Comparison of ENCODE assay signal across 19 cellular contexts in the genomic region with DNA sequence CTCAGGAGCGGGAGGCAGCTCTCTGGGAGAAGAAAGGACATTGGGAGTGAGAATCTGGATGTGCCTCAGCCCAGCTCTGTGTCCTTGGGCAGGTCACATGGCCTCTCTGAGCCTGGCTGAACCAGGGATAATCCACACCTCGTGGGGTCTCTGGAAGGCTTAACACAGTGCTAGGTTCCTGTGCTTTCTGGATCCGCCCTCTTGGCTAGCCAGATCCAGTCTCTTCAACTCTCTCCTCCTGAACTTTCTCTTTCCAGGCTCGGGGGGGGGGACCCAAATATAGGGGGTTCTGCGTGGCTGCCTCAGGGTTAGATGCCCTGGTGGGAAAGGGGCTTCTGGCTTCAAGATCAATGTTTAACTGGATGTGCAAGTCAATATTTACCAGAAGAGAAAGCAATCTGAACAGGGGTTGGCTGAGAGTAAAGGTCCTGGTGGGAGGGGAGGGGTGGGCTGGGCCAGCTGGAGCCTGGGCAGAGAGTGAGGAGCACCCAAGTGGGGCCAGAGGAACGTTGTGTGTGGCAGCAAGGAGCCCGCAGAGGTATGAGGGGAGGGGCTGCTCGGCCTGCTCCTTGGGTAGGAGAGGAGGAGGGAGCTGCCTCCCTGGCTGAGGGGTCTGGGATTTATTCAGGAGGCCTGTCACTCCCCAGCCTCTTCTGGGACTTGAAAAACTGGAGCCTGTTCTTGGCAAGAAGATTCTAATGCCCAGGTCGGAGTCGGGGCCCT. TPM values are rescaled to one million over a fixed set of nuclear protein-coding genes. Genes with fewer than 3 reads are reported as not detected.
A peak's percentile ranks its signal among the peaks of the same experiment; 100 is the strongest.
DNase-seq lines count a peak whose midpoint lies in the region; ATAC-seq and TF ChIP-seq lines count a peak whose summit lies in the region.
"Had no signal": no experiment of that assay in that cellular context is flagged by ENCODE, and none has a peak within 500 bp of the region (broad histone marks: within the 10 kb centered on the region; RNA-seq: fewer than 3 reads in every experiment).

A gene (plus strand): TSS at position 501 of the 723 bp plus-strand sequence. CDS start 2,125 bp downstream, outside the sequence.

- H3K27me3 ChIP-seq in cardiac muscle cell (no peaks in the 10 kb centered on the region), left ventricle myocardium inferior (ENCODE audit: low read depth) (no peaks in the 10 kb centered on the region), vagina (no peaks in the 10 kb centered on the region)
- H3K27me3 ChIP-seq: spleen had no signal

- H3K36me3 Mint-ChIP-seq in nephron (ENCODE audit: low read depth) (peaks cover 4% of the 10 kb centered on the region), HFFc6 (ENCODE audit: low read depth) (0 out of 2 replicates have a peak, but pooled peaks cover 7% of the 10 kb centered on the region)

- H3K4me3 Mint-ChIP-seq in nephron (peak within 1 kb of the TSS in 2 of 3 experiments; percentile 31 to 65), HFFc6 (no peak within 1 kb of the TSS)
- H3K4me3 Mint-ChIP-seq: CD8-positive, alpha-beta memory T cell; GM23338; T-helper 17 cell had no signal

- TF ChIP-seq CTCF in cardiac muscle cell (IDR thresholded peaks at IDR 0.05; ENCODE audit: low read depth, low read length): no peak
- TF ChIP-seq CTCF in left ventricle myocardium inferior (IDR thresholded peaks at IDR 0.05; ENCODE audit: borderline replicate concordance): no peak
- no peak for TF ChIP-seq CTCF in nephron (IDR thresholded peaks at IDR 0.05; ENCODE audit: unreplicated experiment in 3 of 3)
- TF ChIP-seq CTCF in vagina (IDR thresholded peaks at IDR 0.05): no peak
- TF ChIP-seq CTCF in HFFc6 (IDR thresholded peaks at IDR 0.05): no peak

- no peak for TF ChIP-seq POLR2A in vagina (IDR thresholded peaks at IDR 0.05)

- H3K4me3 ChIP-seq in cardiac muscle cell: no peak within 1 kb of the TSS
- no peak within 1 kb of the TSS for H3K4me3 ChIP-seq in left ventricle myocardium inferior
- no peak within 1 kb of the TSS for H3K4me3 ChIP-seq in vagina
- H3K4me3 ChIP-seq: GM23338, spleen had no signal

- no peaks in the 10 kb centered on the region for H3K9me3 Mint-ChIP-seq in nephron
- 0 out of 2 replicates have a peak, but pooled peaks cover 4% of the 10 kb centered on the region for H3K9me3 Mint-ChIP-seq in HFFc6
- H3K9me3 Mint-ChIP-seq: CD8-positive, alpha-beta memory T cell had no signal

- H3K4me1 ChIP-seq in cardiac muscle cell (ENCODE audit: low read depth) (no peaks in the 10 kb centered on the region), left ventricle myocardium inferior (peaks cover 16% of the 10 kb centered on the region), vagina (peaks cover 20% of the 10 kb centered on the region)

- DNase-seq in cardiac muscle cell (ENCODE audit: low read depth in 1 of 2, low spot score in 1 of 2) (no peak), left ventricle myocardium inferior (no peak), iPS-NIHi11 (ENCODE audit: low spot score) (peak; percentile 18), vagina (ENCODE audit: extremely low spot score in 2 of 2) (no peak), HFFc6 (no peak)
- DNase-seq in stimulated activated CD4-positive, alpha-beta T cell treated with anti-CD3 and anti-CD28 coated beads, Interleukin-4, amount 100 ng/mL, for 24 hours: no peak
- DNase-seq: activated CD8-positive, alpha-beta memory T cell treated with anti-CD3 and anti-CD28 coated beads, Interleukin-2, amount 50 U/mL, for 48 hours; CD8-positive, alpha-beta memory T cell; cortex of kidney; EL; glutamatergic neuron; NCI-H1436; SHP77 treated with DMSO at 0.1 percent for 48 hours; spleen; stimulated activated naive CD4-positive, alpha-beta T cell treated with Interleukin-2 at 50 U/mL for 16 hours; T-helper 17 cell had no signal

- H3K27ac ChIP-seq in cardiac muscle cell (peak within 1 kb of the TSS; percentile 34), left ventricle myocardium inferior (replicated peaks) (no peak within 1 kb of the TSS), vagina (no peak within 1 kb of the TSS)

- peaks cover 12% of the 10 kb centered on the region for H3K4me1 Mint-ChIP-seq in nephron
- H3K4me1 Mint-ChIP-seq in HFFc6 (ENCODE audit: low read depth): no peaks in the 10 kb centered on the region
- H3K4me1 Mint-ChIP-seq: CD8-positive, alpha-beta memory T cell; T-helper 17 cell had no signal

- H3K27me3 Mint-ChIP-seq in nephron (ENCODE audit: low read depth) (no peaks in the 10 kb centered on the region), HFFc6 (ENCODE audit: insufficient read depth) (peaks cover 5% of the 10 kb centered on the region)
- H3K27me3 Mint-ChIP-seq: CD8-positive, alpha-beta memory T cell; T-helper 17 cell had no signal

- intact Hi-C loops in left ventricle myocardium inferior (cut with micrococcal nuclease) (no loop called here), vagina (cut with DNase I) (no loop called here)

- H3K27ac Mint-ChIP-seq in nephron (peak within 1 kb of the TSS; percentile 82 to 93 (median 93)), HFFc6 (no peak within 1 kb of the TSS)
- H3K27ac Mint-ChIP-seq: GM23338, T-helper 17 cell had no signal

- H3K36me3 ChIP-seq in cardiac muscle cell (no peaks in the 10 kb centered on the region), left ventricle myocardium inferior (peaks cover 8% of the 10 kb centered on the region), vagina (peaks cover 0 to 8% of the 10 kb centered on the region in 2 donors)

- no peak for ATAC-seq in HG03108 (IDR thresholded peaks at IDR 0.05; ENCODE audit: unreplicated experiment)
- ATAC-seq: GM23338, T-helper 17 cell had no signal

- no peaks in the 10 kb centered on the region for H3K9me3 ChIP-seq in cardiac muscle cell (ENCODE audit: low read depth)
- H3K9me3 ChIP-seq in left ventricle myocardium inferior (replicated peaks): no peaks in the 10 kb centered on the region
- no peaks in the 10 kb centered on the region for H3K9me3 ChIP-seq in vagina
- H3K9me3 ChIP-seq: spleen had no signal

RNA-seq across cellular contexts. Expression of the gene that starts here (rescaled TPM):
- 2.2 TPM in 1 of 2 replicates, not detected in the other for total RNA-seq in cardiac muscle cell
- polyA plus RNA-seq in cardiac muscle cell: not detected in 2 replicates
- 0.33 TPM for total RNA-seq in left ventricle myocardium inferior
- total RNA-seq in vagina: 23.8 TPM
- not detected for total RNA-seq in HFFc6 (2021; fragmentation: NEBNext Ultra II Directional; extraction: Animal tissue kit (Norgen Biotek cat#: 25700))
- polyA plus RNA-seq: CD8-positive, alpha-beta memory T cell had no signal
